Comparison of ENCODE assay signal across 1 cellular context in the genomic region with DNA sequence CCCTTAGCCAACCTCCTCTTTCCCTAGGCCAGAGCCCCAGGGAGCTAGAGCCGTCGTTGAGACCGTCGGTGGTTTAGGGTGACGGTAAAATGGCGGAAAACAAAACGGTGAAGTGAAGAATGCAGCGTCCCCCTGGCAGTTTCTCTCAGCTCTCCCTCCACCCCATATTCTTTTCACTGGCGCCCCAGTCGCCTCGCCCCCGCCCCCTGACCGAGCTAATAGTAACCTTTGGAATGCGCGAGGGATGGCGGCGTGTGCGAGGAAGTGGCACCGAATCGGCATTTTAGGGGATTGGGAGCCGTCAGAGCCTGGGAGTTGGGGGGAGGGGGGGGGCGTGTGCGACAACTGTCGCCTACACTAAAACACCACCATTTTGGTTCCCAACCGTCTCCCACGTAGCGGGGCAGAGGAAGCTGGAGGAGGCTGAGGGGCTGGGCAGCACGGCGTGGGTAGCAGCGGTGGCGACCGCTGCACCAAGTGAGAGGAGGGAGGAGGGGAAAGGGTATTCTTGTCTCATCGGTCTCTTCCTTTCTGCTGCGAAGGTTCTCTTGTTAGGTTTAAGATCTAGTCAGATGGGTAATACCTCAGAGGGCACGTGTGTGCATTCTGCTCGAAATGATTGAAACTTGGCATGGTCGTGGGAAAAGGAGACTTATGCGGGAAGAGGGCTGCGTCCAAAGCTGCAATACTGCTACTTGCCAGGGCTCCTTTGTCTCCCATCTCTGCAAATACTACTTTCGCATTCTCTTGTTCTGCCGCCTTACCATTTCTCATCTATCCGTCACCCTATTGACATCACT.
TF ChIP-seq lines count a peak whose summit lies in the region.

No MANE protein-coding gene starts in this region.

TF ChIP-seq in K562, 482 proteins besides CTCF, POLR2A, EP300 and RAD21 (continued from another document):
- peak in 1 of 3 experiments; percentile 50 for TF ChIP-seq YY1 (IDR thresholded peaks at IDR 0.05; ENCODE audit: borderline replicate concordance in 1 of 3, control insufficient read depth in 1 of 3, extremely low read depth in 1 of 3, insufficient read depth in 3 of 3, insufficient read length in 1 of 3, insufficient replicate concordance in 2 of 3, low read depth in 1 of 3, low read length in 2 of 3)
